Comparison of ENCODE assay signal across 1 cellular context in the genomic region with DNA sequence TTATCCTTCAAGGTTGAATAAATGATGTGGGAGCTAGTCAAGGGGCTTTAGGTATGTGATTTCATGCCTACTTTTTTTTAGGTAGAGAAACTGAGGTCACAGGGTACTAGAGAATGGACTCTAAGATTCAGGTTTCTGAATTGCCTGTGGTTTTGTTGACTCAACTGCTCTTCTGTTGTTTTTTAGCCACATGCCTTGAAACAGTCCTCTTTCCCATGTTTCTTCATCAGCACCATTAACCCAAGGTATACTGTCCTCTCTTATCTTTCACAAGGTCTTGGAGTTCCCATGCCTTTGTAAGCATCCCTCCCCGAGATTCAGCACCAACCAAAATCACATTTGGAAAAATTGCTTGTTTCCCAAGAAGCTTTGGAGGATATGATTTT.
TF ChIP-seq lines count a peak whose summit lies in the region.

No MANE protein-coding gene starts in this region.

TF ChIP-seq in HEK293, 187 proteins besides CTCF, POLR2A, EP300 and RAD21 (continued from another document):
- TF ChIP-seq, protein P1, sequence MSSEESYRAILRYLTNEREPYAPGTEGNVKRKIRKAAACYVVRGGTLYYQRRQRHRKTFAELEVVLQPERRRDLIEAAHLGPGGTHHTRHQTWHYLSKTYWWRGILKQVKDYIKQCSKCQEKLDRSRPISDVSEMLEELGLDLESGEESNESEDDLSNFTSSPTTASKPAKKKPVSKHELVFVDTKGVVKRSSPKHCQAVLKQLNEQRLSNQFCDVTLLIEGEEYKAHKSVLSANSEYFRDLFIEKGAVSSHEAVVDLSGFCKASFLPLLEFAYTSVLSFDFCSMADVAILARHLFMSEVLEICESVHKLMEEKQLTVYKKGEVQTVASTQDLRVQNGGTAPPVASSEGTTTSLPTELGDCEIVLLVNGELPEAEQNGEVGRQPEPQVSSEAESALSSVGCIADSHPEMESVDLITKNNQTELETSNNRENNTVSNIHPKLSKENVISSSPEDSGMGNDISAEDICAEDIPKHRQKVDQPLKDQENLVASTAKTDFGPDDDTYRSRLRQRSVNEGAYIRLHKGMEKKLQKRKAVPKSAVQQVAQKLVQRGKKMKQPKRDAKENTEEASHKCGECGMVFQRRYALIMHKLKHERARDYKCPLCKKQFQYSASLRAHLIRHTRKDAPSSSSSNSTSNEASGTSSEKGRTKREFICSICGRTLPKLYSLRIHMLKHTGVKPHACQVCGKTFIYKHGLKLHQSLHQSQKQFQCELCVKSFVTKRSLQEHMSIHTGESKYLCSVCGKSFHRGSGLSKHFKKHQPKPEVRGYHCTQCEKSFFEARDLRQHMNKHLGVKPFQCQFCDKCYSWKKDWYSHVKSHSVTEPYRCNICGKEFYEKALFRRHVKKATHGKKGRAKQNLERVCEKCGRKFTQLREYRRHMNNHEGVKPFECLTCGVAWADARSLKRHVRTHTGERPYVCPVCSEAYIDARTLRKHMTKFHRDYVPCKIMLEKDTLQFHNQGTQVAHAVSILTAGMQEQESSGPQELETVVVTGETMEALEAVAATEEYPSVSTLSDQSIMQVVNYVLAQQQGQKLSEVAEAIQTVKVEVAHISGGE (tag by site-specific recombination; conservative IDR thresholded peaks at IDR 0.05; ENCODE audit: low read depth), result no peak
